Comparison of ENCODE assay signal across 35 cellular contexts in genomic region chr12:57450057-57450456, GRCh38. TPM values are rescaled to one million over a fixed set of nuclear protein-coding genes. Genes with fewer than 3 reads are reported as not detected.
"Had no signal": no experiment of that assay in that cellular context is flagged by ENCODE, and none has a peak within 500 bp of the region (broad histone marks: within the 10 kb centered on the region; RNA-seq: fewer than 3 reads in every experiment).

No MANE protein-coding gene starts in this region.

- H3K9me3 ChIP-seq: adrenal gland, body of pancreas, colonic mucosa, esophagus squamous epithelium, gastroesophageal sphincter had no signal

- H3K27ac Mint-ChIP-seq: activated CD4-positive, alpha-beta memory T cell treated with anti-CD3 and anti-CD28 coated beads, Interleukin-2, amount 10 ng/mL, durations not matched to agents 7 days and 5 days; activated naive CD4-positive, alpha-beta T cell treated with anti-CD3 and anti-CD28 coated beads for 36 hours; activated naive CD4-positive, alpha-beta T cell treated with anti-CD3 and anti-CD28 coated beads, Interleukin-2, amount 50 U/mL, for 24 hours; activated naive CD8-positive, alpha-beta T cell treated with anti-CD3 and anti-CD28 coated beads for 36 hours; activated T-cell treated with anti-CD3 and anti-CD28 coated beads, Interleukin-2, amount 50 U/mL, for 24 hours; T-helper 17 cell; T-helper 2 cell treated with Interferon-gamma antibody and Interleukin-4, amounts not matched to agents 5 μg/mL and 100 μg/mL, for 36 hours; WTC11 had no signal

- H3K27me3 ChIP-seq: adrenal gland, body of pancreas, colonic mucosa had no signal

- H3K4me3 Mint-ChIP-seq: activated CD4-positive, alpha-beta memory T cell treated with anti-CD3 and anti-CD28 coated beads, Interleukin-2, amount 10 ng/mL, durations not matched to agents 7 days and 5 days; activated CD4-positive, alpha-beta T cell treated with anti-CD3 and anti-CD28 coated beads, Interleukin-2, amount 10 ng/mL, durations not matched to agents 7 days and 5 days; activated naive CD4-positive, alpha-beta T cell treated with anti-CD3 and anti-CD28 coated beads for 36 hours; activated naive CD4-positive, alpha-beta T cell treated with anti-CD3 and anti-CD28 coated beads, Interleukin-2, amount 50 U/mL, for 24 hours; activated naive CD8-positive, alpha-beta T cell treated with anti-CD3 and anti-CD28 coated beads for 36 hours; activated naive CD8-positive, alpha-beta T cell treated with anti-CD3 and anti-CD28 coated beads, Interleukin-2, amount 50 U/mL, for 24 hours; activated T-cell treated with anti-CD3 and anti-CD28 coated beads, Interleukin-2, amount 50 U/mL, for 24 hours; T-helper 17 cell; T-helper 2 cell treated with Interferon-gamma antibody and Interleukin-4, amounts not matched to agents 5 μg/mL and 100 μg/mL, for 36 hours; WTC11 had no signal

- H3K36me3 Mint-ChIP-seq: activated naive CD4-positive, alpha-beta T cell treated with anti-CD3 and anti-CD28 coated beads, Interleukin-2, amount 50 U/mL, for 24 hours; activated naive CD8-positive, alpha-beta T cell treated with anti-CD3 and anti-CD28 coated beads for 36 hours; WTC11 had no signal

- H3K4me1 Mint-ChIP-seq: activated CD4-positive, alpha-beta T cell treated with anti-CD3 and anti-CD28 coated beads, Interleukin-2, amount 10 ng/mL, durations not matched to agents 7 days and 5 days; activated naive CD4-positive, alpha-beta T cell treated with anti-CD3 and anti-CD28 coated beads, Interleukin-2, amount 50 U/mL, for 24 hours had no signal

- H3K9me3 Mint-ChIP-seq: activated CD4-positive, alpha-beta memory T cell treated with anti-CD3 and anti-CD28 coated beads, Interleukin-2, amount 10 ng/mL, durations not matched to agents 7 days and 5 days; activated CD4-positive, alpha-beta T cell treated with anti-CD3 and anti-CD28 coated beads, Interleukin-2, amount 10 ng/mL, durations not matched to agents 7 days and 5 days; activated naive CD4-positive, alpha-beta T cell treated with anti-CD3 and anti-CD28 coated beads for 36 hours; activated naive CD4-positive, alpha-beta T cell treated with anti-CD3 and anti-CD28 coated beads, Interleukin-2, amount 50 U/mL, for 24 hours; activated naive CD8-positive, alpha-beta T cell treated with anti-CD3 and anti-CD28 coated beads for 36 hours; activated naive CD8-positive, alpha-beta T cell treated with anti-CD3 and anti-CD28 coated beads, Interleukin-2, amount 50 U/mL, for 24 hours; activated T-cell treated with anti-CD3 and anti-CD28 coated beads, Interleukin-2, amount 50 U/mL, for 24 hours; activated T-helper 2 cell treated with anti-CD3 and anti-CD28 coated beads, Interferon-gamma antibody, Interleukin-2, Interleukin-4, amounts not matched to agents 10 μg/mL and 5 μg/mL and 100 μg/mL, durations not matched to agents 14 hours and 24 hours and 36 hours; T-helper 2 cell treated with Interferon-gamma antibody and Interleukin-4, amounts not matched to agents 5 μg/mL and 100 μg/mL, for 36 hours had no signal

- DNase-seq: activated CD4-positive, alpha-beta memory T cell treated with anti-CD3 and anti-CD28 coated beads, Interleukin-2, amount 10 ng/mL, durations not matched to agents 7 days and 5 days; activated CD4-positive, alpha-beta T cell treated with anti-CD3 and anti-CD28 coated beads for 1 hour; activated CD4-positive, alpha-beta T cell treated with anti-CD3 and anti-CD28 coated beads for 4 hours; activated CD4-positive, alpha-beta T cell treated with anti-CD3 and anti-CD28 coated beads, Interleukin-2, amount 10 ng/mL, durations not matched to agents 7 days and 5 days; activated CD4-positive, alpha-beta T cell treated with anti-CD3 and anti-CD28 coated beads, Interleukin-2, amount 50 U/mL, for 4 hours; activated CD8-positive, alpha-beta memory T cell treated with anti-CD3 and anti-CD28 coated beads, Interleukin-2, amount 50 U/mL, for 48 hours; activated effector memory CD4-positive, alpha-beta T cell treated with anti-CD3 and anti-CD28 coated beads, Interleukin-2, amount 50 U/mL, for 16 hours; activated naive CD4-positive, alpha-beta T cell treated with anti-CD3 and anti-CD28 coated beads for 36 hours; activated naive CD8-positive, alpha-beta T cell treated with anti-CD3 and anti-CD28 coated beads for 36 hours; activated naive CD8-positive, alpha-beta T cell treated with anti-CD3 and anti-CD28 coated beads, Interleukin-2, amount 50 U/mL, for 24 hours; activated T-cell treated with anti-CD3 and anti-CD28 coated beads for 4 hours; activated T-cell treated with anti-CD3 and anti-CD28 coated beads, Interleukin-2, amount 50 U/mL, for 24 hours; adrenal gland; amygdala; aorta; body of pancreas; caudate nucleus; colonic mucosa; effector CD8-positive, alpha-beta T cell; esophagus squamous epithelium; foreskin melanocyte; T-helper 1 cell; T-helper 17 cell; T1000 had no signal

- H3K27ac ChIP-seq: adrenal gland, body of pancreas, colonic mucosa, epithelial cell of prostate, esophagus squamous epithelium, gastroesophageal sphincter had no signal

- H3K4me1 ChIP-seq: adrenal gland, colonic mucosa had no signal

- H3K4me3 ChIP-seq: adrenal gland, body of pancreas, colonic mucosa, esophagus squamous epithelium, gastroesophageal sphincter had no signal

- H3K27me3 Mint-ChIP-seq: activated CD4-positive, alpha-beta T cell treated with anti-CD3 and anti-CD28 coated beads, Interleukin-2, amount 10 ng/mL, durations not matched to agents 7 days and 5 days; activated naive CD4-positive, alpha-beta T cell treated with anti-CD3 and anti-CD28 coated beads, Interleukin-2, amount 50 U/mL, for 24 hours; activated naive CD8-positive, alpha-beta T cell treated with anti-CD3 and anti-CD28 coated beads for 36 hours had no signal

- H3K36me3 ChIP-seq: adrenal gland, colonic mucosa, esophagus squamous epithelium, gastroesophageal sphincter had no signal

- ATAC-seq: activated naive CD8-positive, alpha-beta T cell treated with anti-CD3 and anti-CD28 coated beads, Interleukin-2, amount 50 U/mL, for 24 hours; body of pancreas; gastroesophageal sphincter; T-helper 17 cell; WTC11 had no signal

RNA-seq across cellular contexts. Expression of gene INHBE, which starts 5.0 kb away (rescaled TPM):
- total RNA-seq: activated CD4-positive, alpha-beta T cell treated with anti-CD3 and anti-CD28 coated beads, Interleukin-2, amount 10 ng/mL, durations not matched to agents 7 days and 5 days; adrenal gland; aorta; body of pancreas; dermis microvascular lymphatic vessel endothelial cell; endothelial cell of umbilical vein; esophagus squamous epithelium; gastroesophageal sphincter; glomerular endothelial cell; T-helper 17 cell had no signal
- polyA plus RNA-seq: adrenal gland, aorta, endothelial cell of umbilical vein had no signal

RNA-seq across cellular contexts. Expression of gene GLI1, which starts 9.5 kb away (rescaled TPM):
- total RNA-seq: activated naive CD4-positive, alpha-beta T cell treated with anti-CD3 and anti-CD28 coated beads for 36 hours had no signal

RNA-seq across cellular contexts. Expression of gene INHBC, which starts 15.5 kb away (rescaled TPM):
- total RNA-seq: activated CD4-positive, alpha-beta memory T cell treated with anti-CD3 and anti-CD28 coated beads, Interleukin-2, amount 10 ng/mL, durations not matched to agents 7 days and 5 days; activated CD4-positive, alpha-beta T cell treated with anti-CD3 and anti-CD28 coated beads, Interleukin-2, amount 10 ng/mL, durations not matched to agents 7 days and 5 days; activated naive CD4-positive, alpha-beta T cell treated with anti-CD3 and anti-CD28 coated beads for 36 hours; activated naive CD8-positive, alpha-beta T cell treated with anti-CD3 and anti-CD28 coated beads for 36 hours; adrenal gland; aorta; body of pancreas; colonic mucosa; dermis microvascular lymphatic vessel endothelial cell; endothelial cell of umbilical vein; esophagus squamous epithelium; fibroblast of lung; fibroblast of villous mesenchyme; gastroesophageal sphincter; glomerular endothelial cell; T-helper 17 cell had no signal
- polyA plus RNA-seq: adrenal gland, aorta, endothelial cell of umbilical vein had no signal

RNA-seq across cellular contexts. Expression of gene ARHGAP9, which starts 29.6 kb away (rescaled TPM):
- total RNA-seq: dermis microvascular lymphatic vessel endothelial cell had no signal
